In genomic region chr22:28802595-28803087, GRCh38 we compare ENCODE assay signal across 8 cellular contexts. TPM values are rescaled to one million over a fixed set of nuclear protein-coding genes. Genes with fewer than 3 reads are reported as not detected.
DNase-seq lines count a peak whose midpoint lies in the region; ATAC-seq and TF ChIP-seq lines count a peak whose summit lies in the region.

No MANE protein-coding gene starts in this region.

- TF ChIP-seq CTCF in upper lobe of right lung (IDR thresholded peaks at IDR 0.05) = no peak

- no peaks in the 10 kb centered on the region for H3K27me3 ChIP-seq in iPS-20b (ENCODE audit: insufficient read depth, low read length)
- no peaks in the 10 kb centered on the region for H3K27me3 ChIP-seq in upper lobe of right lung

- DNase-seq in activated naive CD4-positive, alpha-beta T cell treated with anti-CD3 and anti-CD28 coated beads for 36 hours = no peak
- DNase-seq in activated naive CD4-positive, alpha-beta T cell (lab: John Stamatoyannopoulos, UW) = no peak
- no peak for DNase-seq in T-cell
- DNase-seq in upper lobe of right lung = no peak
- DNase-seq in NCI-H524 (lab: John Stamatoyannopoulos, UW) = no peak

- H3K36me3 Mint-ChIP-seq in activated naive CD4-positive, alpha-beta T cell treated with anti-CD3 and anti-CD28 coated beads for 36 hours (ENCODE audit: low read depth) = peaks cover 24% of the 10 kb centered on the region
- peaks cover 12% of the 10 kb centered on the region for H3K36me3 Mint-ChIP-seq in T-cell

- no peaks in the 10 kb centered on the region for H3K9me3 ChIP-seq in iPS-20b (ENCODE audit: insufficient read depth, low read depth, low read length)
- H3K9me3 ChIP-seq in upper lobe of right lung = no peaks in the 10 kb centered on the region

- CTCF ChIA-PET in activated naive CD4-positive, alpha-beta T cell treated with anti-CD3 and anti-CD28 coated beads for 36 hours (lab: Charles Lee) = interaction anchor here (0.6 to 2.6 kb wide), 6 partner anchors 10 to 281 kb away, joined by 3 to 16 read pairs (median 12); no protein-coding TSS in a partner anchor
- CTCF ChIA-PET in T-cell (lab: Charles Lee) = interaction anchor here (0.6 to 4.9 kb wide), 10 partner anchors 10 to 277 kb away, joined by 3 to 35 read pairs (median 4); partner anchors contain the start of gene CCDC117 (in 1 of the 2)

- peaks cover 24% of the 10 kb centered on the region for H3K4me1 Mint-ChIP-seq in activated naive CD4-positive, alpha-beta T cell treated with anti-CD3 and anti-CD28 coated beads for 36 hours (ENCODE audit: low read depth)
- peaks cover 30 to 48% (median 41%) of the 10 kb centered on the region in 3 donors for H3K4me1 Mint-ChIP-seq in T-cell

- POLR2A ChIA-PET in T-cell (lab: Charles Lee) = interaction anchor here (0.7 to 1.4 kb wide), 3 partner anchors 16 to 20 kb away, joined by 4 to 7 read pairs (median 4); no protein-coding TSS in a partner anchor

- H3K4me1 ChIP-seq in iPS-20b (ENCODE audit: insufficient read depth, low read length) (peaks cover 6% of the 10 kb centered on the region), upper lobe of right lung (peaks cover 23% of the 10 kb centered on the region)

- no peaks in the 10 kb centered on the region for H3K9me3 Mint-ChIP-seq in activated naive CD4-positive, alpha-beta T cell treated with anti-CD3 and anti-CD28 coated beads for 36 hours
- H3K9me3 Mint-ChIP-seq in T-cell = no peaks in the 10 kb centered on the region

- peak overlapping the region; percentile 46; the same call in 1 of the 2 replicates for H3K9ac ChIP-seq in iPS-20b (ENCODE audit: low read depth, low read length)

- intact Hi-C loops in activated naive CD4-positive, alpha-beta T cell treated with anti-CD3 and anti-CD28 coated beads for 36 hours (cut with micrococcal nuclease) = loop anchor here (1.0 to 5.0 kb wide), 2 partner anchors 27 to 885 kb away; partner anchors contain the start of gene PITPNB
- intact Hi-C loops in upper lobe of right lung (cut with DNase I) = no loop called here

- H3K36me3 ChIP-seq in iPS-20b (ENCODE audit: insufficient read depth, low read depth, low read length) = peaks cover 13% of the 10 kb centered on the region
- H3K36me3 ChIP-seq in upper lobe of right lung = peaks cover 6% of the 10 kb centered on the region

- H3K4me3 Mint-ChIP-seq in activated naive CD4-positive, alpha-beta T cell treated with anti-CD3 and anti-CD28 coated beads for 36 hours = peak overlapping the region; percentile 69
- H3K4me3 Mint-ChIP-seq in T-cell = peak overlapping the region; percentile 84 to 97 (median 84)

- no peak overlapping the region for H3K27ac ChIP-seq in iPS-20b (ENCODE audit: low read length)
- H3K27ac ChIP-seq in upper lobe of right lung = no peak overlapping the region

- no peaks in the 10 kb centered on the region for H3K27me3 Mint-ChIP-seq in activated naive CD4-positive, alpha-beta T cell treated with anti-CD3 and anti-CD28 coated beads for 36 hours (ENCODE audit: low read depth)
- H3K27me3 Mint-ChIP-seq in T-cell = no peaks in the 10 kb centered on the region

- H3K4me3 ChIP-seq in iPS-20b (ENCODE audit: low read length) (no peak overlapping the region), upper lobe of right lung (peak overlapping the region; percentile 90)

- peak overlapping the region; percentile 82 for H3K27ac Mint-ChIP-seq in activated naive CD4-positive, alpha-beta T cell treated with anti-CD3 and anti-CD28 coated beads for 36 hours
- H3K27ac Mint-ChIP-seq in T-cell = peak overlapping the region; percentile 90 to 93

- peak in 1 of 4 experiments; percentile 20 for ATAC-seq in T-cell (replicated peaks in 1 of 4)
- no peak for ATAC-seq in upper lobe of right lung
- ATAC-seq in GM21529 (IDR thresholded peaks at IDR 0.05; ENCODE audit: unreplicated experiment) = no peak
- ATAC-seq in HG02588 (IDR thresholded peaks at IDR 0.05; ENCODE audit: unreplicated experiment) = no peak

RNA-seq across cellular contexts. Expression of gene XBP1, which starts 2.3 kb away (rescaled TPM):
- total RNA-seq in activated naive CD4-positive, alpha-beta T cell treated with anti-CD3 and anti-CD28 coated beads for 36 hours = 100 to 1,000 TPM; 106 to 108 TPM
- total RNA-seq in T-cell (100 to 1,000 TPM; 132 to 205 (median 140) TPM), upper lobe of right lung (255 TPM)

RNA-seq across cellular contexts. Expression of gene CCDC117, which starts 30.1 kb away (rescaled TPM):
- 10 to 100 TPM; 28.2 to 28.6 TPM for total RNA-seq in activated naive CD4-positive, alpha-beta T cell treated with anti-CD3 and anti-CD28 coated beads for 36 hours
- total RNA-seq in T-cell (10 to 100 TPM; 14.4 to 22.7 (median 17.4) TPM), upper lobe of right lung (19.7 TPM)
